ENCODE assay signal across 1 cellular context in the genomic region with DNA sequence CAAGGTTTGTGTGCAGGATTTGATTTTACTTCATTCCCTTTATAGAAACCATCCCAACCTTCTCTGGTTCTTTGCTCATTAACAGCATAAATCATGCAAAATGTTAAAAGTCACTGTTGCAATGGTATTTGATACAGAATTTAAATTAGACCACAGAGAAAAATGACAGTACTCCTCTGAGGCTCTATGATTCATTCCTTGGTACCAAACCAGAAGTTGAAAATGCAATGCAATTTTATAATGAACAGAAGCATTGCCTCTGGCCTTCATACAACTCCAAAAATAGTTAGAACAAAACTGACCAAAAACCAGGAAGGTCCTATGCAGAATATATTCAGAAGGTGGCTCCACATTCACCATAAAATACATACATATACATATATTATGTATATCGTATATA.
TF ChIP-seq lines count a peak whose summit lies in the region.

No MANE protein-coding gene starts in this region.

TF ChIP-seq in IMR-90, 13 proteins besides CTCF, POLR2A, EP300 and RAD21 (continued from another document):
- TF ChIP-seq NFE2L2 (IDR thresholded peaks at IDR 0.05; ENCODE audit: low read depth, low read length) (no peak), ELK1 (IDR thresholded peaks at IDR 0.05; ENCODE audit: borderline replicate concordance, low read depth, low read length) (no peak)
